ENCODE assay signal across 30 cellular contexts in the genomic region with DNA sequence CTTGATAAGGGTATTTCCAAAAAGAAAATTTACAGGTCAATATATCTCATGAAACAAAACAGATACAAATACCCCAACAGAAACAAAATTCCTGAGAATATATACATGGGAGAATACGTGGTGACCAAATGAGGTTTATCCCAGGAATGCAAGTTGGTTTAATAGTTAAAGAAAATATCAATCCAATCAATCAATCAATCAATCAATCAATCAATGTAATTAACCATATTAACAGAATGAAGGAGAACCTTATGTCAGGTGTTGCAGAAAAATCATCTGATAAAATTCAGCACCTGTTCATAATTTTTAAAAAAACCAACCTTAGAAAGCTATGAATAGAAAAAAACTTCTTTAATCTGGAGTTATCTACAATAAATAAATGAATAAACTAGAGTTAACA. TPM values are rescaled to one million over a fixed set of nuclear protein-coding genes. Genes with fewer than 3 reads are reported as not detected.
"Had no signal": no experiment of that assay in that cellular context is flagged by ENCODE, and none has a peak within 500 bp of the region (broad histone marks: within the 10 kb centered on the region; RNA-seq: fewer than 3 reads in every experiment).

No MANE protein-coding gene starts in this region.

- DNase-seq: activated B cell treated with CpG ODN at 0.5 μM for 24 hours; activated CD4-positive, alpha-beta memory T cell treated with anti-CD3 and anti-CD28 coated beads for 36 hours; activated CD4-positive, alpha-beta T cell treated with anti-CD3 and anti-CD28 coated beads for 4 hours; activated CD4-positive, alpha-beta T cell treated with anti-CD3 and anti-CD28 coated beads, Interleukin-2, amount 10 ng/mL, durations not matched to agents 24 days and 14 days; activated CD4-positive, alpha-beta T cell treated with anti-CD3 and anti-CD28 coated beads, Interleukin-2, amount 50 U/mL, for 1 hour; activated CD4-positive, alpha-beta T cell treated with anti-CD3 and anti-CD28 coated beads, Interleukin-2, amount 50 U/mL, for 4 hours; activated CD4-positive, CD25-positive, alpha-beta regulatory T cell treated with anti-CD3 and anti-CD28 coated beads, Interleukin-2, amount 50 U/mL, for 72 hours; activated CD8-positive, alpha-beta memory T cell treated with anti-CD3 and anti-CD28 coated beads, Interleukin-2, amount 50 U/mL, for 4 hours; activated effector memory CD4-positive, alpha-beta T cell treated with anti-CD3 and anti-CD28 coated beads, Interleukin-2, amount 50 U/mL, for 16 hours; activated gamma-delta T cell treated with Interleukin-2 at 50 U/mL for 16 hours; activated naive CD4-positive, alpha-beta T cell; activated naive CD4-positive, alpha-beta T cell treated with anti-CD3 and anti-CD28 coated beads for 36 hours; activated naive CD4-positive, alpha-beta T cell treated with anti-CD3 and anti-CD28 coated beads, Interleukin-2, amount 50 U/mL, for 16 hours; activated naive CD8-positive, alpha-beta T cell treated with anti-CD3 and anti-CD28 coated beads for 36 hours; activated T-cell treated with anti-CD3 and anti-CD28 coated beads for 4 hours; activated T-cell treated with anti-CD3 and anti-CD28 coated beads, Interleukin-2, amount 50 U/mL, for 1 hour; activated T-cell treated with anti-CD3 and anti-CD28 coated beads, Interleukin-2, amount 50 U/mL, for 4 hours; activated T-cell treated with anti-CD3 and anti-CD28 coated beads, Interleukin-2, amount 50 U/mL, for 72 hours; adrenal gland; amniotic stem cell; aorta; body of pancreas; brain microvascular endothelial cell; central memory CD4-positive, alpha-beta T cell; T-helper 2 cell; T-helper 9 cell had no signal

- H3K4me3 ChIP-seq: adrenal gland, body of pancreas, breast epithelium had no signal

- H3K9me3 ChIP-seq: adrenal gland, body of pancreas had no signal

- H3K27me3 ChIP-seq: adrenal gland, body of pancreas, brain microvascular endothelial cell, breast epithelium had no signal

- H3K4me1 ChIP-seq: adrenal gland, body of pancreas, breast epithelium had no signal

- H3K36me3 ChIP-seq: adrenal gland, breast epithelium had no signal

- FAIRE-seq: astrocyte had no signal

- H3K27ac ChIP-seq: adrenal gland, body of pancreas, brain microvascular endothelial cell, breast epithelium, VCaP had no signal

- ATAC-seq: activated T-cell treated with anti-CD3 and anti-CD28 coated beads, Interleukin-2, amount 50 U/mL, for 4 hours; activated T-cell treated with anti-CD3 and anti-CD28 coated beads, Interleukin-2, amount 50 U/mL, for 72 hours; activated T-helper 17 cell treated with anti-CD3 and anti-CD28 coated beads, Interleukin-2, amount 50 U/mL, for 72 hours; body of pancreas had no signal

RNA-seq across cellular contexts. Expression of a gene that starts 35.9 kb away (rescaled TPM):
- total RNA-seq: activated B cell treated with CpG ODN at 0.5 μM for 24 hours had no signal
